25 cellular contexts compared by ENCODE assay signal in genomic region chr4:109044446-109044845, GRCh38.
"Had no signal": no experiment of that assay in that cellular context is flagged by ENCODE, and none has a peak within 500 bp of the region (broad histone marks: within the 10 kb centered on the region; RNA-seq: fewer than 3 reads in every experiment).

No MANE protein-coding gene starts in this region.

- H3K27me3 ChIP-seq: brain microvascular endothelial cell, heart left ventricle, pancreas, sigmoid colon, uterus had no signal

- DNase-seq: activated CD4-positive, alpha-beta T cell treated with anti-CD3 and anti-CD28 coated beads, Interleukin-2, amount 50 U/mL, for 1 hour; activated CD4-positive, CD25-positive, alpha-beta regulatory T cell treated with anti-CD3 and anti-CD28 coated beads, Interleukin-2, amount 50 U/mL, for 72 hours; activated CD8-positive, alpha-beta T cell treated with anti-CD3 and anti-CD28 coated beads for 36 hours; activated gamma-delta T cell treated with Interleukin-2 at 50 U/mL for 16 hours; activated naive CD4-positive, alpha-beta T cell treated with anti-CD3 and anti-CD28 coated beads, Interleukin-2, amount 50 U/mL, for 16 hours; activated T-cell treated with anti-CD3 and anti-CD28 coated beads, Interleukin-2, amount 50 U/mL, for 4 hours; amniotic stem cell; brain microvascular endothelial cell; heart left ventricle; hypothalamus; immature natural killer cell; naive B cell; pancreas; retina; sigmoid colon; stimulated activated CD4-positive, alpha-beta T cell treated with anti-CD3 and anti-CD28 coated beads, Interleukin-1b, Interleukin-23, amount 100 ng/mL, for 48 hours; stimulated activated CD4-positive, alpha-beta T cell treated with anti-CD3 and anti-CD28 coated beads, Interleukin-4, amount 100 ng/mL, for 4 hours; stimulated activated CD8-positive, alpha-beta memory T cell treated with anti-CD3 and anti-CD28 coated beads, Interleukin-4, amount 100 ng/mL, for 48 hours; stimulated activated naive CD8-positive, alpha-beta T cell treated with anti-CD3 and anti-CD28 coated beads, Interleukin-15, amount 100 ng/mL, for 72 hours; substantia nigra; uterus had no signal

- H3K36me3 ChIP-seq: brain microvascular endothelial cell, heart left ventricle, pancreas, prostate gland, sigmoid colon, uterus had no signal

- H3K9me3 ChIP-seq: pancreas, prostate gland, sigmoid colon, uterus had no signal

- H3K4me3 ChIP-seq: heart left ventricle, pancreas, prostate gland, sigmoid colon, smooth muscle cell, uterus had no signal

- H3K4me1 ChIP-seq: pancreas, prostate gland, uterus had no signal

- ATAC-seq: activated CD8-positive, alpha-beta T cell treated with anti-CD3 and anti-CD28 coated beads for 36 hours; activated T-cell treated with anti-CD3 and anti-CD28 coated beads, Interleukin-2, amount 50 U/mL, for 4 hours; activated T-helper 17 cell treated with anti-CD3 and anti-CD28 coated beads, Interleukin-2, amount 50 U/mL, for 72 hours; heart left ventricle; pancreas; stimulated activated memory B cell treated with anti-CD40 and anti-IgM and Interleukin-4, amounts not matched to agents 10 μg/mL and 1 μg/mL and 100 μg/mL, for 72 hours; stimulated activated naive CD8-positive, alpha-beta T cell treated with anti-CD3 and anti-CD28 coated beads, Interleukin-15, amount 100 ng/mL, for 72 hours had no signal

- H3K4me2 ChIP-seq: smooth muscle cell had no signal
